1 cellular context compared by ENCODE assay signal in the genomic region with DNA sequence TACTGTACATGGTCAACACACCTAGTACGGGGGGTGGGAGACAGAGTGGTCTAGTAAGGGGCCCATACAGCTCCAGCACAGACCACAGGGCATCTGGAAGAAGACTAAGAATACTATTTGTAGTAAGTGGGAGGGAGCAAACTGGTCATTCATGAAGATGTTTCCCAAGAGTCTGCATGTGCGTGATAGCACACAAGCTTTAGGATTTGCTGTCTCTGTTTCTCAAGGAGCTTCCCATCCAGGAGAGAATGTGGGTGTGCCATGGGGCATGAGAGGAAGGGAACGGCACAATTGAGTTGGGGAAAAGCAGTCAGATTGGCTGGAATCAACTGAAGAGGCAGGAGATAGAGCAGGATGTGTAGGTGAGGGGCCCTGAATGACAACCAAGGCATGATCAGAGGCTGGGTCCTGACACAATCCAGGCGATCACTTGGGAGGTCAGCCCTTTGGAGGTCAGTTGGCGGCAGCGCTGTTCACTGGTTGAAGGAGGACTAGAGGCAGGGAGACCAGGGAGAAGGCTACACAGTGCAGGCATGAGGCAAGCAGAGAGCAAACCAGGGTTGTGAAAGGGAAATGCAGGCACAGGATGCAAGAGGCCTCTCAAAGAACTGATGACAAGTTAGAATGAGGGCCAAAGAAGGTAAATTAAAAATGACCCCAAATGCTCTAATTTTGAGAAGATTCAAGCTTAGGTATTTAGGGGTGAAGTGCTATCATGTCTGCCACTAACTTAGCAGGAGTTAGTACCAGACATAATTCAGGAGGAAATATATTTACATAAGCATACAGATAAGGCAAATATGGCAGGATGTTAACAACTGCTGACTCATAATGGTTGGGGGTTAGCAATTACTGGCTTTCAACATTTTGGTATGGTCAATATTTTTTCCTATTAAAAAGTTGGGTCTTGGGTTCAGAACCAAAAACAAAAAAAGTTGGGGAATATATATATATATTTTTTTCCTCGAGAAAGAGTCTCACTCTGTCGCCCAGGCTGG.
TF ChIP-seq lines count a peak whose summit lies in the region.

No MANE protein-coding gene starts in this region.

TF ChIP-seq in HepG2, 621 proteins besides CTCF, POLR2A, EP300 and RAD21:
- TF ChIP-seq NFE2 (CRISPR knock-in tag; IDR thresholded peaks at IDR 0.05): peak; percentile 31; the same call in 1 of the 2 replicates
- TF ChIP-seq FOSL2 (CRISPR knock-in tag; IDR thresholded peaks at IDR 0.05): no peak
- no peak for TF ChIP-seq ZFP82 (CRISPR knock-in tag; IDR thresholded peaks at IDR 0.05; ENCODE audit: borderline replicate concordance)
- no peak for TF ChIP-seq ZNF775 (CRISPR knock-in tag; IDR thresholded peaks at IDR 0.05; ENCODE audit: borderline replicate concordance)
- peak; percentile 43 for TF ChIP-seq RBM22 (optimal IDR thresholded peaks at IDR 0.05; ENCODE audit: low read length)
- no peak for TF ChIP-seq CEBPG (CRISPR knock-in tag; IDR thresholded peaks at IDR 0.05)
- TF ChIP-seq PTBP1 (IDR thresholded peaks at IDR 0.05; ENCODE audit: low read depth, low read length, poor library complexity, severe bottlenecking): no peak
- TF ChIP-seq ELF4 (CRISPR knock-in tag; IDR thresholded peaks at IDR 0.05; ENCODE audit: borderline replicate concordance): no peak
- peak; percentile 44; the same call in 1 of the 2 replicates for TF ChIP-seq NFE2L2 (IDR thresholded peaks at IDR 0.05; ENCODE audit: low read length)
- TF ChIP-seq, protein P1, sequence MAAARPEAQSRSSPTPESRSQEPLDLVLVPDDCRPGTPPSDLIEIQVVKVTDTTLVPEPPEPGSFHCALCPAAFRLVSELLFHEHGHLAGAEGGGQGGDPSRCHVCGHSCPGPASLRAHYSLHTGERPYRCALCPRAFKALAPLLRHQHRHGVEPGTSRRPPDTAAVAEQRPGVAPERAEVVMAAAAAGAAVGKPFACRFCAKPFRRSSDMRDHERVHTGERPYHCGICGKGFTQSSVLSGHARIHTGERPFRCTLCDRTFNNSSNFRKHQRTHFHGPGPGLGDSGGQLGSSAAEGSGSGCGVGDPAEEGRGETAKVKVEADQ (CRISPR knock-in tag; IDR thresholded peaks at IDR 0.05; ENCODE audit: borderline replicate concordance): no peak
- TF ChIP-seq, protein P2, sequence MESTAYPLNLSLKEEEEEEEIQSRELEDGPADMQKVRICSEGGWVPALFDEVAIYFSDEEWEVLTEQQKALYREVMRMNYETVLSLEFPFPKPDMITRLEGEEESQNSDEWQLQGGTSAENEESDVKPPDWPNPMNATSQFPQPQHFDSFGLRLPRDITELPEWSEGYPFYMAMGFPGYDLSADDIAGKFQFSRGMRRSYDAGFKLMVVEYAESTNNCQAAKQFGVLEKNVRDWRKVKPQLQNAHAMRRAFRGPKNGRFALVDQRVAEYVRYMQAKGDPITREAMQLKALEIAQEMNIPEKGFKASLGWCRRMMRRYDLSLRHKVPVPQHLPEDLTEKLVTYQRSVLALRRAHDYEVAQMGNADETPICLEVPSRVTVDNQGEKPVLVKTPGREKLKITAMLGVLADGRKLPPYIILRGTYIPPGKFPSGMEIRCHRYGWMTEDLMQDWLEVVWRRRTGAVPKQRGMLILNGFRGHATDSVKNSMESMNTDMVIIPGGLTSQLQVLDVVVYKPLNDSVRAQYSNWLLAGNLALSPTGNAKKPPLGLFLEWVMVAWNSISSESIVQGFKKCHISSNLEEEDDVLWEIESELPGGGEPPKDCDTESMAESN (CRISPR knock-in tag; conservative IDR thresholded peaks at IDR 0.05): no peak
- no peak for TF ChIP-seq ZSCAN25 (CRISPR knock-in tag; IDR thresholded peaks at IDR 0.05)
- TF ChIP-seq, protein P3, sequence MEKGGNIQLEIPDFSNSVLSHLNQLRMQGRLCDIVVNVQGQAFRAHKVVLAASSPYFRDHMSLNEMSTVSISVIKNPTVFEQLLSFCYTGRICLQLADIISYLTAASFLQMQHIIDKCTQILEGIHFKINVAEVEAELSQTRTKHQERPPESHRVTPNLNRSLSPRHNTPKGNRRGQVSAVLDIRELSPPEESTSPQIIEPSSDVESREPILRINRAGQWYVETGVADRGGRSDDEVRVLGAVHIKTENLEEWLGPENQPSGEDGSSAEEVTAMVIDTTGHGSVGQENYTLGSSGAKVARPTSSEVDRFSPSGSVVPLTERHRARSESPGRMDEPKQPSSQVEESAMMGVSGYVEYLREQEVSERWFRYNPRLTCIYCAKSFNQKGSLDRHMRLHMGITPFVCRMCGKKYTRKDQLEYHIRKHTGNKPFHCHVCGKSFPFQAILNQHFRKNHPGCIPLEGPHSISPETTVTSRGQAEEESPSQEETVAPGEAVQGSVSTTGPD (CRISPR knock-in tag; IDR thresholded peaks at IDR 0.05): no peak
- TF ChIP-seq FOXA3 (CRISPR knock-in tag; IDR thresholded peaks at IDR 0.05): 0 out of 2 replicates have a peak, but pooled peaks have one; percentile 21
- TF ChIP-seq ZNF12 (CRISPR knock-in tag; IDR thresholded peaks at IDR 0.05): peak; percentile 11; the same call in 1 of the 2 replicates
- no peak for TF ChIP-seq ZNF335 (CRISPR knock-in tag; IDR thresholded peaks at IDR 0.05)
- no peak for TF ChIP-seq ZNF567 (CRISPR knock-in tag; IDR thresholded peaks at IDR 0.05; ENCODE audit: borderline replicate concordance)
- TF ChIP-seq, protein P4, sequence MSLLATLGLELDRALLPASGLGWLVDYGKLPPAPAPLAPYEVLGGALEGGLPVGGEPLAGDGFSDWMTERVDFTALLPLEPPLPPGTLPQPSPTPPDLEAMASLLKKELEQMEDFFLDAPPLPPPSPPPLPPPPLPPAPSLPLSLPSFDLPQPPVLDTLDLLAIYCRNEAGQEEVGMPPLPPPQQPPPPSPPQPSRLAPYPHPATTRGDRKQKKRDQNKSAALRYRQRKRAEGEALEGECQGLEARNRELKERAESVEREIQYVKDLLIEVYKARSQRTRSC (CRISPR knock-in tag; IDR thresholded peaks at IDR 0.05; ENCODE audit: low read depth): no peak
- no peak for TF ChIP-seq ONECUT2 (CRISPR knock-in tag; IDR thresholded peaks at IDR 0.05)
- no peak for TF ChIP-seq ZNF790 (CRISPR knock-in tag; IDR thresholded peaks at IDR 0.05; ENCODE audit: borderline replicate concordance)
- no peak for TF ChIP-seq ZNF678 (CRISPR knock-in tag; IDR thresholded peaks at IDR 0.05)
- TF ChIP-seq, protein P5, sequence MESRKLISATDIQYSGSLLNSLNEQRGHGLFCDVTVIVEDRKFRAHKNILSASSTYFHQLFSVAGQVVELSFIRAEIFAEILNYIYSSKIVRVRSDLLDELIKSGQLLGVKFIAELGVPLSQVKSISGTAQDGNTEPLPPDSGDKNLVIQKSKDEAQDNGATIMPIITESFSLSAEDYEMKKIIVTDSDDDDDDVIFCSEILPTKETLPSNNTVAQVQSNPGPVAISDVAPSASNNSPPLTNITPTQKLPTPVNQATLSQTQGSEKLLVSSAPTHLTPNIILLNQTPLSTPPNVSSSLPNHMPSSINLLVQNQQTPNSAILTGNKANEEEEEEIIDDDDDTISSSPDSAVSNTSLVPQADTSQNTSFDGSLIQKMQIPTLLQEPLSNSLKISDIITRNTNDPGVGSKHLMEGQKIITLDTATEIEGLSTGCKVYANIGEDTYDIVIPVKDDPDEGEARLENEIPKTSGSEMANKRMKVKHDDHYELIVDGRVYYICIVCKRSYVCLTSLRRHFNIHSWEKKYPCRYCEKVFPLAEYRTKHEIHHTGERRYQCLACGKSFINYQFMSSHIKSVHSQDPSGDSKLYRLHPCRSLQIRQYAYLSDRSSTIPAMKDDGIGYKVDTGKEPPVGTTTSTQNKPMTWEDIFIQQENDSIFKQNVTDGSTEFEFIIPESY (CRISPR knock-in tag; IDR thresholded peaks at IDR 0.05): peak; percentile 80; the same call in 1 of the 2 replicates
- TF ChIP-seq, protein P6, sequence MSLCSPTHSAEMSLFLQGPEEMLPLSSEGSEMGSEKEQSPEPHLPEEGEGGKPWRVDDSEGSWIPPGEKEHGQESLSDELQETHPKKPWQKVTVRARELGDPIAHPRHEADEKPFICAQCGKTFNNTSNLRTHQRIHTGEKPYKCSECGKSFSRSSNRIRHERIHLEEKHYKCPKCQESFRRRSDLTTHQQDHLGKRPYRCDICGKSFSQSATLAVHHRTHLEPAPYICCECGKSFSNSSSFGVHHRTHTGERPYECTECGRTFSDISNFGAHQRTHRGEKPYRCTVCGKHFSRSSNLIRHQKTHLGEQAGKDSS (CRISPR knock-in tag; IDR thresholded peaks at IDR 0.05; ENCODE audit: borderline replicate concordance, low read depth): no peak
- TF ChIP-seq ZSCAN31 (CRISPR knock-in tag; IDR thresholded peaks at IDR 0.05; ENCODE audit: low read depth): no peak
- TF ChIP-seq SAP130 (CRISPR knock-in tag; IDR thresholded peaks at IDR 0.05; ENCODE audit: low read depth): peak; percentile 22; the same call in 1 of the 2 replicates
